Comparison of ENCODE assay signal across 29 cellular contexts in the genomic region with DNA sequence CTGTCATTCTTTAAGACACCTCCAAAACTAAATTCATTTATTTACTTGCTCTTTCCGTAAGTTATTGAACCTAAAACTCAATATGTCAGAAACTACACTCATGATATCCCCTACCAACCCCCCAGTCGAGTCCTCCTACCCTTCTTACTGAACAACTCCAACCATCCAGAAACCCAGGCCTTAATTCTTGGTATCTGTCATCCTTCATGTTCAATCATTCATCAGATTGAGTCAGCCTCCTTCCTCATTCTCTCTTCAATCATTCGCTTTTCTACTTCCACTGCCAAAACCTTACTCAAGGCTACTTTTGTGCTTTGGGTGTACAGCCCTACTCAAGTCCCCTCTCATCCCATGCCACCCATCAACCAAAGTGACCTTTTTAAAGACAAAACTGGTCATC.
"Had no signal": no experiment of that assay in that cellular context is flagged by ENCODE, and none has a peak within 500 bp of the region (broad histone marks: within the 10 kb centered on the region; RNA-seq: fewer than 3 reads in every experiment).

No MANE protein-coding gene starts in this region.

- H3K4me3 ChIP-seq: breast epithelium, gastrocnemius medialis, hepatocyte, ovary, prostate gland, smooth muscle cell, testis, transverse colon had no signal

- H3K36me3 ChIP-seq: breast epithelium, gastrocnemius medialis, ovary, prostate gland, transverse colon had no signal

- H3K9me3 Mint-ChIP-seq: activated CD8-positive, alpha-beta T cell treated with anti-CD3 and anti-CD28 coated beads for 36 hours; activated naive CD4-positive, alpha-beta T cell treated with anti-CD3 and anti-CD28 coated beads, Interleukin-2, amount 50 U/mL, for 24 hours; activated T-cell treated with anti-CD3 and anti-CD28 coated beads, Interleukin-2, amount 50 U/mL, for 4 hours; activated T-helper 2 cell treated with anti-CD3 and anti-CD28 coated beads, Interferon-gamma antibody, Interleukin-2, Interleukin-4, amounts not matched to agents 10 μg/mL and 5 μg/mL and 100 μg/mL, durations not matched to agents 14 hours and 24 hours and 36 hours; central memory CD8-positive, alpha-beta T cell; mesothelial cell of epicardium; naive B cell; nephron progenitor cell; T-helper 1 cell treated with Interleukin-12 subunit alpha and Interleukin-12 subunit beta and Interleukin-4 antibody, amounts not matched to agents 30 μg/mL and 1 μg/mL, for 36 hours; WTC11 had no signal

- H3K4me3 Mint-ChIP-seq: activated CD8-positive, alpha-beta T cell treated with anti-CD3 and anti-CD28 coated beads for 36 hours; activated naive CD4-positive, alpha-beta T cell treated with anti-CD3 and anti-CD28 coated beads, Interleukin-2, amount 50 U/mL, for 24 hours; activated T-cell treated with anti-CD3 and anti-CD28 coated beads, Interleukin-2, amount 50 U/mL, for 4 hours; central memory CD8-positive, alpha-beta T cell; mesothelial cell of epicardium; nephron progenitor cell; T-helper 1 cell treated with Interleukin-12 subunit alpha and Interleukin-12 subunit beta and Interleukin-4 antibody, amounts not matched to agents 30 μg/mL and 1 μg/mL, for 36 hours; WTC11 had no signal

- ATAC-seq: activated CD8-positive, alpha-beta T cell treated with anti-CD3 and anti-CD28 coated beads for 36 hours; activated T-cell treated with anti-CD3 and anti-CD28 coated beads, Interleukin-2, amount 50 U/mL, for 4 hours; gastrocnemius medialis; WTC11 had no signal

- H3K9me3 ChIP-seq: breast epithelium, gastrocnemius medialis, ovary, prostate gland, testis, transverse colon had no signal

- H3K36me3 Mint-ChIP-seq: mesothelial cell of epicardium had no signal

- H3K27me3 ChIP-seq: breast epithelium, gastrocnemius medialis, hepatocyte, ovary, testis, transverse colon had no signal

- H3K4me1 ChIP-seq: breast epithelium, gastrocnemius medialis, prostate gland, testis had no signal

- FAIRE-seq: TTC549 had no signal

- H3K27me3 Mint-ChIP-seq: activated CD8-positive, alpha-beta T cell treated with anti-CD3 and anti-CD28 coated beads for 36 hours; activated naive CD4-positive, alpha-beta T cell treated with anti-CD3 and anti-CD28 coated beads, Interleukin-2, amount 50 U/mL, for 24 hours; central memory CD8-positive, alpha-beta T cell; naive B cell had no signal

- H3K27ac ChIP-seq: breast epithelium, epithelial cell of prostate, gastrocnemius medialis, hepatocyte, ovary, prostate gland, testis, transverse colon had no signal

- H3K27ac Mint-ChIP-seq: activated CD8-positive, alpha-beta T cell treated with anti-CD3 and anti-CD28 coated beads for 36 hours; activated naive CD4-positive, alpha-beta T cell treated with anti-CD3 and anti-CD28 coated beads, Interleukin-2, amount 50 U/mL, for 24 hours; activated T-helper 2 cell treated with anti-CD3 and anti-CD28 coated beads, Interferon-gamma antibody, Interleukin-2, Interleukin-4, amounts not matched to agents 10 μg/mL and 5 μg/mL and 100 μg/mL, durations not matched to agents 14 hours and 24 hours and 36 hours; mesothelial cell of epicardium; naive B cell; nephron progenitor cell; T-helper 1 cell treated with Interleukin-12 subunit alpha and Interleukin-12 subunit beta and Interleukin-4 antibody, amounts not matched to agents 30 μg/mL and 1 μg/mL, for 36 hours had no signal

- DNase-seq: activated CD4-positive, alpha-beta T cell treated with anti-CD3 and anti-CD28 coated beads, Interleukin-2, amount 50 U/mL, for 1 hour; activated CD8-positive, alpha-beta T cell treated with anti-CD3 and anti-CD28 coated beads for 36 hours; activated T-cell treated with anti-CD3 and anti-CD28 coated beads, Interleukin-2, amount 50 U/mL, for 4 hours; dermis blood vessel endothelial cell; effector CD4-positive, alpha-beta T cell; gastrocnemius medialis; islet precursor cell; left colon; mammary epithelial cell; naive B cell; nephron progenitor cell; ovary; stimulated activated CD4-positive, alpha-beta T cell treated with anti-CD3 and anti-CD28 coated beads, Interleukin-1b, Interleukin-23, amount 100 ng/mL, for 48 hours; stimulated activated naive CD4-positive, alpha-beta T cell treated with Interleukin-2 at 50 U/mL for 16 hours; T-helper 9 cell; testis; transverse colon had no signal

- H3K4me1 Mint-ChIP-seq: activated naive CD4-positive, alpha-beta T cell treated with anti-CD3 and anti-CD28 coated beads, Interleukin-2, amount 50 U/mL, for 24 hours; central memory CD8-positive, alpha-beta T cell; mesothelial cell of epicardium; nephron progenitor cell had no signal
